ENCODE assay signal across 8 cellular contexts in genomic region chr10:70715853-70716795, GRCh38. TPM values are rescaled to one million over a fixed set of nuclear protein-coding genes. Genes with fewer than 3 reads are reported as not detected.
DNase-seq lines count a peak whose midpoint lies in the region; ATAC-seq and TF ChIP-seq lines count a peak whose summit lies in the region.

No MANE protein-coding gene starts in this region.

- CTCF ChIA-PET in Panc1 (lab: Charles Lee): no interaction called here

- no peak overlapping the region for H3K4me3 ChIP-seq in BE2C (ENCODE audit: low read depth, low read length)
- no peak overlapping the region for H3K4me3 ChIP-seq in HL-60 (replicated peaks; ENCODE audit: insufficient read depth, low read length)
- no peak overlapping the region for H3K4me3 ChIP-seq in Panc1 (ENCODE audit: low read depth in 2 of 2, low read length in 2 of 2)

- ATAC-seq in Panc1 (peak; percentile 71), GM21390 (IDR thresholded peaks at IDR 0.05; ENCODE audit: unreplicated experiment) (no peak), GM21576 (IDR thresholded peaks at IDR 0.05; ENCODE audit: unreplicated experiment) (no peak)

- no peaks in the 10 kb centered on the region for H3K36me3 ChIP-seq in BE2C
- H3K36me3 ChIP-seq in Panc1 (ENCODE audit: control insufficient read depth, insufficient read depth, low read length): no peaks in the 10 kb centered on the region

- in situ Hi-C loops in Panc1 (cut with HindIII; ENCODE audit: low pct_unique_long_range_greater_than_20kb, low sequenced_read_pairs): no loop called here

- TF ChIP-seq CTCF in BE2C (IDR thresholded peaks at IDR 0.05; ENCODE audit: low read depth, low read length) (no peak), HL-60 (IDR thresholded peaks at IDR 0.05; ENCODE audit: insufficient read depth, low read length) (no peak), Panc1 (IDR thresholded peaks at IDR 0.05) (no peak)

- H3K27ac ChIP-seq in HL-60 (replicated peaks) (peak overlapping the region; percentile 20; the same call in 1 of the 2 replicates), Panc1 (ENCODE audit: low read length) (no peak overlapping the region)

- H3K4me1 ChIP-seq in BE2C (peaks cover 16% of the 10 kb centered on the region), Panc1 (ENCODE audit: control insufficient read depth, insufficient read depth, low read length) (peaks cover 12% of the 10 kb centered on the region)

- POLR2A ChIA-PET in Panc1 (lab: Charles Lee): no interaction called here

- H3K9me3 ChIP-seq in BE2C (no peaks in the 10 kb centered on the region), Panc1 (ENCODE audit: control insufficient read depth, insufficient read depth, low read depth, low read length) (no peaks in the 10 kb centered on the region)

- DNase-seq in BE2C (peak; percentile 74), HL-60 (ENCODE audit: low read depth in 1 of 2, low spot score in 1 of 2) (peak; percentile 33 to 76), Panc1 (ENCODE audit: low read depth, low spot score) (peak; percentile 28), glomerular visceral epithelial cell (ENCODE audit: extremely low spot score) (peak; percentile 20), posterior cingulate gyrus (no peak), RPMI8226 (no peak)

- H3K27me3 ChIP-seq in BE2C: no peaks in the 10 kb centered on the region
- no peaks in the 10 kb centered on the region for H3K27me3 ChIP-seq in HL-60 (ENCODE audit: insufficient read depth, poor library complexity, severe bottlenecking)
- no peaks in the 10 kb centered on the region for H3K27me3 ChIP-seq in Panc1 (ENCODE audit: control insufficient read depth, insufficient read depth, low read length)

- intact Hi-C loops in Panc1 (cut with micrococcal nuclease; ENCODE audit: unreplicated experiment): no loop called here
- intact Hi-C loops in posterior cingulate gyrus (cut with DNase I): no loop called here

- no TSS peak for BruUV-seq in Panc1 (replicated peaks; lab: Mats Ljungman, UMichigan)

RNA-seq across cellular contexts. Expression of gene ADAMTS14, which starts 43.8 kb away (rescaled TPM):
- polyA plus RNA-seq in BE2C (2012; ENCODE audit: insufficient read depth, insufficient read length, low read depth): 1.6 TPM
- total RNA-seq in Panc1 (2021; ENCODE audit: unreplicated experiment): 0.67 TPM
- 0.25 TPM for polyA plus RNA-seq in Panc1 (2012; ENCODE audit: insufficient read length)

Comparison
In these comparisons a context has a peak if more than half of its experiments do, and no peak if none do; other contexts are left out.
1. DNase-seq: peak in BE2C (single experiment), HL-60 (2 of 2), Panc1 (single experiment) and glomerular visceral epithelial cell (single experiment); none in posterior cingulate gyrus (0 of 10) and RPMI8226 (single experiment).